Comparison of ENCODE assay signal across 8 cellular contexts in genomic region chr13:49444517-49445395, GRCh38. TPM values are rescaled to one million over a fixed set of nuclear protein-coding genes. Genes with fewer than 3 reads are reported as not detected.
A peak's percentile ranks its signal among the peaks of the same experiment; 100 is the strongest.
DNase-seq lines count a peak whose midpoint lies in the region; ATAC-seq and TF ChIP-seq lines count a peak whose summit lies in the region.

No MANE protein-coding gene starts in this region.

- H3K36me3 ChIP-seq in adipocyte (ENCODE audit: control insufficient read depth, insufficient read depth, low read length, severe bottlenecking) (no peaks in the 10 kb centered on the region), right atrium auricular region (no peaks in the 10 kb centered on the region)

- peaks cover 14% of the 10 kb centered on the region for H3K4me1 ChIP-seq in adipocyte (ENCODE audit: control insufficient read depth, insufficient read depth, low read length)
- H3K4me1 ChIP-seq in right atrium auricular region = peaks cover 0 to 32% of the 10 kb centered on the region in 2 donors

- H3K9ac ChIP-seq in adipocyte (ENCODE audit: low read length) = peak overlapping the region; percentile 86

- ATAC-seq in HG03097 (IDR thresholded peaks at IDR 0.05; ENCODE audit: low FRiP score, unreplicated experiment) = peak; percentile 22

- H3K4me3 ChIP-seq in adipocyte (ENCODE audit: low read length) (peak overlapping the region; percentile 96), right atrium auricular region (peak overlapping the region; percentile 84), retinal pigment epithelial cell (ENCODE audit: low read length) (peak overlapping the region; percentile 89)

- no peaks in the 10 kb centered on the region for H3K27me3 ChIP-seq in adipocyte (replicated peaks; ENCODE audit: control insufficient read depth, insufficient read depth, low read length)
- H3K27me3 ChIP-seq in right atrium auricular region = no peaks in the 10 kb centered on the region

- H3K9me3 ChIP-seq in adipocyte (ENCODE audit: control insufficient read depth, low read length) (no peaks in the 10 kb centered on the region), right atrium auricular region (no peaks in the 10 kb centered on the region)

- DNase-seq in activated CD4-positive, alpha-beta T cell treated with anti-CD3 and anti-CD28 coated beads for 1 hour = peak; percentile 10
- DNase-seq in activated CD4-positive, alpha-beta T cell treated with anti-CD3 and anti-CD28 coated beads, Interleukin-2, amount 50 U/mL, for 1 hour = no peak
- peak; percentile 71 for DNase-seq in adipocyte (ENCODE audit: low read depth)
- DNase-seq in right atrium auricular region (ENCODE audit: low spot score) = peak; percentile 60
- peak; percentile 95 for DNase-seq in retinal pigment epithelial cell (ENCODE audit: low read depth)
- no peak for DNase-seq in effector CD8-positive, alpha-beta T cell (lab: John Stamatoyannopoulos, UW)

- TF ChIP-seq CTCF in right atrium auricular region (IDR thresholded peaks at IDR 0.05) = no peak
- no peak for TF ChIP-seq CTCF in retinal pigment epithelial cell (conservative IDR thresholded peaks at IDR 0.05; ENCODE audit: low read depth, low read length)

- H3K27ac ChIP-seq in right atrium auricular region = peak overlapping the region; percentile 97

TF ChIP-seq in PFSK-1, 5 proteins besides CTCF, POLR2A, EP300 and RAD21:
- no peak for TF ChIP-seq FOXP2 (optimal IDR thresholded peaks at IDR 0.05; ENCODE audit: borderline replicate concordance, extremely low read depth, extremely low read length, insufficient read depth)
- TF ChIP-seq POLR2AphosphoS5 (IDR thresholded peaks at IDR 0.05; ENCODE audit: low read depth, low read length) = no peak
- 0 out of 4 replicates have a peak, but pooled peaks of 1 of the 2 experiments have one; percentile 9 for TF ChIP-seq REST (IDR thresholded peaks at IDR 0.05; ENCODE audit: insufficient read depth in 1 of 2, low read depth in 2 of 2, low read length in 2 of 2)
- peak; percentile 47; the same call in 1 of the 2 replicates for TF ChIP-seq TAF1 (IDR thresholded peaks at IDR 0.05; ENCODE audit: borderline replicate concordance, insufficient read depth, low read length)
- no peak for TF ChIP-seq SIN3A (IDR thresholded peaks at IDR 0.05; ENCODE audit: borderline replicate concordance, insufficient read depth, low read length)

RNA-seq across cellular contexts. Expression of gene SETDB2, which starts 0.7 kb away (rescaled TPM):
- 2.1 TPM for polyA plus RNA-seq in PFSK-1 (2012; ENCODE audit: insufficient read length, low read depth)
- total RNA-seq in right atrium auricular region = 10 to 100 TPM in 1 of 2 donors, 1 to 10 TPM in 1; 7.3 to 12.4 TPM

RNA-seq across cellular contexts. Expression of gene CAB39L, which starts 0.9 kb away (rescaled TPM):
- 3.5 TPM for polyA plus RNA-seq in PFSK-1 (2012; ENCODE audit: insufficient read length, low read depth)
- 10 to 100 TPM; 24.3 to 27.1 TPM for total RNA-seq in right atrium auricular region

RNA-seq across cellular contexts. Expression of gene PHF11, which starts 51.0 kb away (rescaled TPM):
- polyA plus RNA-seq in PFSK-1 (2012; ENCODE audit: insufficient read length, low read depth) = 1.6 TPM
- 10 to 100 TPM; 14.8 to 22.3 TPM for total RNA-seq in right atrium auricular region

Comparison
In these comparisons a context has a peak if more than half of its experiments do, and no peak if none do; other contexts are left out.
1. DNase-seq: peak in activated CD4-positive, alpha-beta T cell treated with anti-CD3 and anti-CD28 coated beads for 1 hour (single experiment), adipocyte (single experiment), right atrium auricular region (single experiment) and retinal pigment epithelial cell (single experiment); none in activated CD4-positive, alpha-beta T cell treated with anti-CD3 and anti-CD28 coated beads, Interleukin-2, amount 50 U/mL, for 1 hour (single experiment) and effector CD8-positive, alpha-beta T cell (single experiment).
2. Peak in every context shown above with its lines, with median percentiles within 50 percentile points of each other: H3K4me3 ChIP-seq.